ENCODE assay signal across 8 cellular contexts in the genomic region with DNA sequence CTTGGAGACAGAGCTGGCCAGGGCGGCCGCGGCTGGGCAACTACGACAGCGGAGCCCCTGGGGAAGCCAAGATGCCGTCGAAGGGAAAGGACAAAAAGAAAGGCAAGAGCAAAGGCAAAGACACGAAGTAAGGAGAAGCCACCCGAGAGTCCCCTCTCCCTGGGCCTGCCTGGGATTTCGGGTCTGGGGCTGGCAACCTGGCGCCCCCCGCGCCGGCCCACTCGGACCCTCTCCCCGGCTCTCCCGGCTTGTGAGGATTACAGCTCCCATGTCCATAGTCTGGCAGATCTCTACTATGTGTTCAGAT. TPM values are rescaled to one million over a fixed set of nuclear protein-coding genes. Genes with fewer than 3 reads are reported as not detected.
A peak's percentile ranks its signal among the peaks of the same experiment; 100 is the strongest.
DNase-seq lines count a peak whose midpoint lies in the region; ATAC-seq and TF ChIP-seq lines count a peak whose summit lies in the region.

No MANE protein-coding gene starts in this region.

- dilution Hi-C loops in mammary epithelial cell (cut with HindIII; ENCODE audit: low sequenced_read_pairs): no loop called here

- H3K36me3 ChIP-seq in mammary epithelial cell (ENCODE audit: insufficient read depth, low read length) (no peaks in the 10 kb centered on the region), muscle layer of colon (ENCODE audit: insufficient read depth, low read length) (no peaks in the 10 kb centered on the region)

- peak overlapping the region; percentile 98 for H3K4me2 ChIP-seq in mammary epithelial cell (ENCODE audit: insufficient read depth, low read depth, low read length)

- in situ Hi-C loops in mammary epithelial cell (cut with MboI; ENCODE audit: low sequenced_read_pairs in 2 of 2): no loop called here

- H3K9me3 ChIP-seq in mammary epithelial cell (replicated peaks; ENCODE audit: insufficient read depth, low read length) (no peaks in the 10 kb centered on the region), muscle layer of colon (ENCODE audit: low read length) (no peaks in the 10 kb centered on the region)

- H3K4me1 ChIP-seq in mammary epithelial cell (ENCODE audit: insufficient read depth, low read length) (no peaks in the 10 kb centered on the region), muscle layer of colon (ENCODE audit: insufficient read depth, low read length) (peaks cover 6% of the 10 kb centered on the region)

- H3K4me3 ChIP-seq in AG09309 (ENCODE audit: control insufficient read depth, low read depth, low read length) (peak overlapping the region; percentile 97), mammary epithelial cell (replicated peaks in 1 of 3; ENCODE audit: insufficient read depth in 1 of 3, low read depth in 2 of 3, low read length in 3 of 3) (peak overlapping the region; percentile 73 to 93 (median 89)), muscle layer of colon (ENCODE audit: low read depth in 1 of 2, low read length in 2 of 2) (peak overlapping the region; percentile 52 to 88)

- 4% methylated on average over 7 of the region's 17 CpGs for WGBS in mammary epithelial cell (ENCODE audit: low coverage, missing lambda C conversion rate)

- H4K20me1 ChIP-seq in mammary epithelial cell (ENCODE audit: insufficient read depth, low read length): no peaks in the 10 kb centered on the region

- ATAC-seq in GM19452 (IDR thresholded peaks at IDR 0.05; ENCODE audit: unreplicated experiment): no peak

- H3K9ac ChIP-seq in mammary epithelial cell (ENCODE audit: insufficient read depth, low read length) (peak overlapping the region; percentile 88), muscle layer of colon (ENCODE audit: low read length) (peak overlapping the region; percentile 89)

- intact Hi-C loops in mammary epithelial cell (cut with micrococcal nuclease): loop anchor here (2.0 kb wide), 1 partner anchor 71 kb away; no protein-coding TSS in a partner anchor

- no TSS peak for BruUV-seq in mammary epithelial cell (replicated peaks; lab: Mats Ljungman, UMichigan)

- H3K27ac ChIP-seq in mammary epithelial cell (ENCODE audit: insufficient read depth, low read depth, low read length) (peak overlapping the region; percentile 89), muscle layer of colon (ENCODE audit: low read depth, low read length) (peak overlapping the region; percentile 81)

- H2AFZ ChIP-seq in mammary epithelial cell (ENCODE audit: low read depth, low read length): peak overlapping the region; percentile 83

- no peaks in the 10 kb centered on the region for H3K27me3 ChIP-seq in mammary epithelial cell (ENCODE audit: insufficient read depth, low read length)
- H3K27me3 ChIP-seq in muscle layer of colon (ENCODE audit: control insufficient read depth in 1 of 2, insufficient read depth in 2 of 2, low read length in 2 of 2): no peaks in the 10 kb centered on the region

- H3K79me2 ChIP-seq in mammary epithelial cell (ENCODE audit: insufficient read depth, low read length): peaks cover 3% of the 10 kb centered on the region

- CTCF ChIA-PET in mammary epithelial cell (lab: Charles Lee; ENCODE audit: low non-redundant PET): no interaction called here

- DNase-seq in AG09309 (ENCODE audit: low read depth): no peak
- DNase-seq in HS-27A (ENCODE audit: low read depth): peak; percentile 33
- no peak for DNase-seq in mammary epithelial cell
- DNase-seq in islet precursor cell: no peak
- DNase-seq in NCI-H146 (lab: John Stamatoyannopoulos, UW): no peak
- no peak for DNase-seq in retina

- TF ChIP-seq CTCF in AG09309 (IDR thresholded peaks at IDR 0.05; ENCODE audit: control insufficient read depth, insufficient read depth, low read depth, low read length, missing control alignments) (no peak), mammary epithelial cell (conservative IDR thresholded peaks at IDR 0.05 in 1 of 2, IDR thresholded peaks at IDR 0.05 in 1 of 2; ENCODE audit: extremely low read depth in 1 of 2, insufficient read depth in 1 of 2, low read depth in 1 of 2, low read length in 2 of 2) (no peak)

RNA-seq across cellular contexts. Expression of a gene that starts 0.2 kb away (rescaled TPM):
- total RNA-seq in mammary epithelial cell: 1 to 10 TPM; 2.4 to 7.2 TPM
- polyA plus RNA-seq in mammary epithelial cell: 0.90 TPM
- polyA minus RNA-seq in mammary epithelial cell: 0.31 TPM

RNA-seq across cellular contexts. Expression of a gene that starts 0.3 kb away (rescaled TPM):
- total RNA-seq in mammary epithelial cell: 10 to 100 TPM; 16.0 to 19.5 TPM
- polyA plus RNA-seq in mammary epithelial cell: 7.8 TPM
- 12.0 TPM for polyA minus RNA-seq in mammary epithelial cell
